ENCODE assay signal across 1 cellular context in genomic region chr2:180130403-180130802, GRCh38.
TF ChIP-seq lines count a peak whose summit lies in the region.

No MANE protein-coding gene starts in this region.

TF ChIP-seq in WTC11, 78 proteins besides CTCF, POLR2A, EP300 and RAD21 (continued from another document):
- TF ChIP-seq, protein P1, sequence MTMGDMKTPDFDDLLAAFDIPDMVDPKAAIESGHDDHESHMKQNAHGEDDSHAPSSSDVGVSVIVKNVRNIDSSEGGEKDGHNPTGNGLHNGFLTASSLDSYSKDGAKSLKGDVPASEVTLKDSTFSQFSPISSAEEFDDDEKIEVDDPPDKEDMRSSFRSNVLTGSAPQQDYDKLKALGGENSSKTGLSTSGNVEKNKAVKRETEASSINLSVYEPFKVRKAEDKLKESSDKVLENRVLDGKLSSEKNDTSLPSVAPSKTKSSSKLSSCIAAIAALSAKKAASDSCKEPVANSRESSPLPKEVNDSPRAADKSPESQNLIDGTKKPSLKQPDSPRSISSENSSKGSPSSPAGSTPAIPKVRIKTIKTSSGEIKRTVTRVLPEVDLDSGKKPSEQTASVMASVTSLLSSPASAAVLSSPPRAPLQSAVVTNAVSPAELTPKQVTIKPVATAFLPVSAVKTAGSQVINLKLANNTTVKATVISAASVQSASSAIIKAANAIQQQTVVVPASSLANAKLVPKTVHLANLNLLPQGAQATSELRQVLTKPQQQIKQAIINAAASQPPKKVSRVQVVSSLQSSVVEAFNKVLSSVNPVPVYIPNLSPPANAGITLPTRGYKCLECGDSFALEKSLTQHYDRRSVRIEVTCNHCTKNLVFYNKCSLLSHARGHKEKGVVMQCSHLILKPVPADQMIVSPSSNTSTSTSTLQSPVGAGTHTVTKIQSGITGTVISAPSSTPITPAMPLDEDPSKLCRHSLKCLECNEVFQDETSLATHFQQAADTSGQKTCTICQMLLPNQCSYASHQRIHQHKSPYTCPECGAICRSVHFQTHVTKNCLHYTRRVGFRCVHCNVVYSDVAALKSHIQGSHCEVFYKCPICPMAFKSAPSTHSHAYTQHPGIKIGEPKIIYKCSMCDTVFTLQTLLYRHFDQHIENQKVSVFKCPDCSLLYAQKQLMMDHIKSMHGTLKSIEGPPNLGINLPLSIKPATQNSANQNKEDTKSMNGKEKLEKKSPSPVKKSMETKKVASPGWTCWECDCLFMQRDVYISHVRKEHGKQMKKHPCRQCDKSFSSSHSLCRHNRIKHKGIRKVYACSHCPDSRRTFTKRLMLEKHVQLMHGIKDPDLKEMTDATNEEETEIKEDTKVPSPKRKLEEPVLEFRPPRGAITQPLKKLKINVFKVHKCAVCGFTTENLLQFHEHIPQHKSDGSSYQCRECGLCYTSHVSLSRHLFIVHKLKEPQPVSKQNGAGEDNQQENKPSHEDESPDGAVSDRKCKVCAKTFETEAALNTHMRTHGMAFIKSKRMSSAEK (CRISPR knock-in tag; IDR thresholded peaks at IDR 0.05; ENCODE audit: borderline replicate concordance) = no peak
- TF ChIP-seq GABPB1 (CRISPR knock-in tag; IDR thresholded peaks at IDR 0.05) (no peak), ZBTB21 (CRISPR knock-in tag; IDR thresholded peaks at IDR 0.05; ENCODE audit: borderline replicate concordance) (no peak), SP1 (CRISPR knock-in tag; conservative IDR thresholded peaks at IDR 0.05) (no peak)
- TF ChIP-seq, protein P2, sequence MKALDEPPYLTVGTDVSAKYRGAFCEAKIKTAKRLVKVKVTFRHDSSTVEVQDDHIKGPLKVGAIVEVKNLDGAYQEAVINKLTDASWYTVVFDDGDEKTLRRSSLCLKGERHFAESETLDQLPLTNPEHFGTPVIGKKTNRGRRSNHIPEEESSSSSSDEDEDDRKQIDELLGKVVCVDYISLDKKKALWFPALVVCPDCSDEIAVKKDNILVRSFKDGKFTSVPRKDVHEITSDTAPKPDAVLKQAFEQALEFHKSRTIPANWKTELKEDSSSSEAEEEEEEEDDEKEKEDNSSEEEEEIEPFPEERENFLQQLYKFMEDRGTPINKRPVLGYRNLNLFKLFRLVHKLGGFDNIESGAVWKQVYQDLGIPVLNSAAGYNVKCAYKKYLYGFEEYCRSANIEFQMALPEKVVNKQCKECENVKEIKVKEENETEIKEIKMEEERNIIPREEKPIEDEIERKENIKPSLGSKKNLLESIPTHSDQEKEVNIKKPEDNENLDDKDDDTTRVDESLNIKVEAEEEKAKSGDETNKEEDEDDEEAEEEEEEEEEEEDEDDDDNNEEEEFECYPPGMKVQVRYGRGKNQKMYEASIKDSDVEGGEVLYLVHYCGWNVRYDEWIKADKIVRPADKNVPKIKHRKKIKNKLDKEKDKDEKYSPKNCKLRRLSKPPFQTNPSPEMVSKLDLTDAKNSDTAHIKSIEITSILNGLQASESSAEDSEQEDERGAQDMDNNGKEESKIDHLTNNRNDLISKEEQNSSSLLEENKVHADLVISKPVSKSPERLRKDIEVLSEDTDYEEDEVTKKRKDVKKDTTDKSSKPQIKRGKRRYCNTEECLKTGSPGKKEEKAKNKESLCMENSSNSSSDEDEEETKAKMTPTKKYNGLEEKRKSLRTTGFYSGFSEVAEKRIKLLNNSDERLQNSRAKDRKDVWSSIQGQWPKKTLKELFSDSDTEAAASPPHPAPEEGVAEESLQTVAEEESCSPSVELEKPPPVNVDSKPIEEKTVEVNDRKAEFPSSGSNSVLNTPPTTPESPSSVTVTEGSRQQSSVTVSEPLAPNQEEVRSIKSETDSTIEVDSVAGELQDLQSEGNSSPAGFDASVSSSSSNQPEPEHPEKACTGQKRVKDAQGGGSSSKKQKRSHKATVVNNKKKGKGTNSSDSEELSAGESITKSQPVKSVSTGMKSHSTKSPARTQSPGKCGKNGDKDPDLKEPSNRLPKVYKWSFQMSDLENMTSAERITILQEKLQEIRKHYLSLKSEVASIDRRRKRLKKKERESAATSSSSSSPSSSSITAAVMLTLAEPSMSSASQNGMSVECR (CRISPR knock-in tag; IDR thresholded peaks at IDR 0.05; ENCODE audit: borderline replicate concordance) = no peak
